Comparison of ENCODE assay signal across 10 cellular contexts in the genomic region with DNA sequence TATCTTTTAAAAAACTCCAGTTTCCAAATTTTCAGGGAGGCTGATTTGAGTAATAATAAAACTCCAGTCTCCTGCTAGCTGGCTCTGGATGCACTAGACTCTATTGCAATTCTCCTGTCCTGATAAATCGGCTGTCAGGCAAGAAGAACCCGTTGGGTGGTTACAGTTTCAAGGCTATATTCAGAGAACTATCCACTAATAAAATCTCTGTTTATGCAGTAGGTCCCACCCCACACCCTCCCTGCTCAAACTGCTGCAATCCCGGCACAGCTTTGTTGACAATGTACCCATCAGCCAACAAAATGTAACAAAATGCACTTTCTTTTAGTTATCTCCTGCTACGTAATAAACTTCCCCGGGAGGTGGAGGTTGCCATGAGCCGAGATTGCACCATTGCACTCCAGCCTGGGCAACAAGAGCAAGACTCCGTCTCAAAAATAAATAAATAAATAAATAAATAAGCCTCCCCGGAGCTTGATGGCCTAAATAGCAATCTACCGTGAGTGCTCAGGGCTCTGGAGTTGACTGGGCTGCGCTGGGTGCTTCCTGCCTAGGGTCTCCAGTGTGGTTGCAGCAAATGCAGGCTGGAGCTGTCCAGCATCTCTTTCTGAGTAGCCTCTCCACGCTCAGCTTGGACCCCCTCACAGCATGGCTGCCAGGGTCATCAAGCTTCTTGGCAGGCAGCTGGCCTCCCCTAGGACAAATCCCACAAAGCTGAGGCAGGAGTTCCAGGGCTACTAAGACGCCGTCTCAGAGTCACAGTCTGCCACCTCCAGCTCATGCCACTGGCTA. TPM values are rescaled to one million over a fixed set of nuclear protein-coding genes. Genes with fewer than 3 reads are reported as not detected.
A peak's percentile ranks its signal among the peaks of the same experiment; 100 is the strongest.
DNase-seq lines count a peak whose midpoint lies in the region; TF ChIP-seq lines count a peak whose summit lies in the region.
"Had no signal": no experiment of that assay in that cellular context is flagged by ENCODE, and none has a peak within 500 bp of the region (broad histone marks: within the 10 kb centered on the region; RNA-seq: fewer than 3 reads in every experiment).

No MANE protein-coding gene starts in this region.

- H3K4ac ChIP-seq in H9 (ENCODE audit: low read depth, low read length) (no peak overlapping the region), mesendoderm (ENCODE audit: low read depth, low read length) (no peak overlapping the region)

- no peak overlapping the region for H4K91ac ChIP-seq in H9 (ENCODE audit: insufficient read length, low read depth, low read length)

- H4K5ac ChIP-seq in H9 (ENCODE audit: insufficient read length, low read depth, low read length) (no peak overlapping the region), mesendoderm (ENCODE audit: low read length) (no peak overlapping the region)

- TF ChIP-seq CTCF in 22Rv1 (IDR thresholded peaks at IDR 0.05) (no peak), H9 (conservative IDR thresholded peaks at IDR 0.05) (no peak), uterus (IDR thresholded peaks at IDR 0.05) (no peak), esophagus muscularis mucosa (IDR thresholded peaks at IDR 0.05) (no peak)

- peaks cover 96% of the 10 kb centered on the region for H3K27me3 Mint-ChIP-seq in H9 (ENCODE audit: low read depth)
- no peaks in the 10 kb centered on the region for H3K27me3 Mint-ChIP-seq in activated naive CD8-positive, alpha-beta T cell treated with anti-CD3 and anti-CD28 coated beads for 36 hours

- TF ChIP-seq POLR2A in uterus (IDR thresholded peaks at IDR 0.05) (no peak), esophagus muscularis mucosa (IDR thresholded peaks at IDR 0.05; ENCODE audit: low read depth) (no peak)

- no peak overlapping the region for H2BK5ac ChIP-seq in H9 (ENCODE audit: insufficient read length, low read length)
- H2BK5ac ChIP-seq in mesendoderm (ENCODE audit: low read length): no peak overlapping the region

- H3K4me1 ChIP-seq in H9 (ENCODE audit: insufficient read depth, low read length): no peaks in the 10 kb centered on the region
- no peaks in the 10 kb centered on the region for H3K4me1 ChIP-seq in mesendoderm (ENCODE audit: control insufficient read depth, low read depth, low read length)
- H3K4me1 ChIP-seq in uterus: no peaks in the 10 kb centered on the region
- H3K4me1 ChIP-seq in esophagus muscularis mucosa: peaks cover 0 to 13% (median 5%) of the 10 kb centered on the region in 4 donors
- H3K4me1 ChIP-seq: tibial artery had no signal

- peaks cover 0 to 16% (median 6%) of the 10 kb centered on the region in 3 experiments; a peak in 4 of 7 replicates for H3K36me3 Mint-ChIP-seq in H9 (ENCODE audit: insufficient read depth in 1 of 3, low read depth in 3 of 3)
- peaks cover 7% of the 10 kb centered on the region for H3K36me3 Mint-ChIP-seq in activated naive CD8-positive, alpha-beta T cell treated with anti-CD3 and anti-CD28 coated beads for 36 hours

- H3K4me3 ChIP-seq in mesendoderm (ENCODE audit: low read length): no peak overlapping the region
- H3K4me3 ChIP-seq in uterus: peak overlapping the region in 1 of 2 donors; percentile 38
- H3K4me3 ChIP-seq in esophagus muscularis mucosa: peak overlapping the region in 2 of 4 donors; percentile 24 to 40

- peaks cover 3% of the 10 kb centered on the region for H3K23me2 ChIP-seq in H9 (ENCODE audit: insufficient read length, low read depth, low read length, poor library complexity, severe bottlenecking)

- H3K23ac ChIP-seq in H9 (ENCODE audit: insufficient read length, low read depth, low read length) (no peak overlapping the region), mesendoderm (ENCODE audit: low read length) (no peak overlapping the region)

- H4K8ac ChIP-seq in H9 (replicated peaks; ENCODE audit: insufficient read length, low read depth, low read length): no peak overlapping the region
- H4K8ac ChIP-seq in mesendoderm (ENCODE audit: low read depth, low read length): no peak overlapping the region

- H3K36me3 ChIP-seq in mesendoderm (ENCODE audit: control insufficient read depth, insufficient read depth, low read length) (no peaks in the 10 kb centered on the region), uterus (no peaks in the 10 kb centered on the region), esophagus muscularis mucosa (no peaks in the 10 kb centered on the region)
- H3K36me3 ChIP-seq: tibial artery had no signal

- peak overlapping the region; percentile 77 to 97 (median 97); a peak in 3 of 7 replicates for H3K27ac Mint-ChIP-seq in H9
- H3K27ac Mint-ChIP-seq in activated naive CD8-positive, alpha-beta T cell treated with anti-CD3 and anti-CD28 coated beads for 36 hours: peak overlapping the region; percentile 99

- intact Hi-C loops in uterus (cut with DNase I; ENCODE audit: low total_unique reads): no loop called here
- intact Hi-C loops in esophagus muscularis mucosa (cut with DNase I): no loop called here

- no peaks in the 10 kb centered on the region for H4K20me1 ChIP-seq in H9 (ENCODE audit: control insufficient read depth, insufficient read depth, insufficient read length)

- TF ChIP-seq EP300 in esophagus muscularis mucosa (IDR thresholded peaks at IDR 0.05): no peak

- H3K79me1 ChIP-seq in H9 (ENCODE audit: insufficient read depth, low read depth, low read length, poor library complexity, severe bottlenecking) (no peaks in the 10 kb centered on the region), mesendoderm (ENCODE audit: low read length) (no peaks in the 10 kb centered on the region)

- no CpG with 5 or more reads among the region's 13 CpGs for WGBS in H9 (ENCODE audit: extremely low coverage, insufficient read length, low lambda C conversion rate)
- no CpG with 5 or more reads among the region's 13 CpGs for WGBS in mesendoderm (ENCODE audit: extremely low coverage, insufficient coverage, low lambda C conversion rate)
- WGBS in esophagus muscularis mucosa: 83% methylated on average over 13 of the region's 13 CpGs

- H2AK5ac ChIP-seq in H9 (ENCODE audit: insufficient read length, low read length) (no peak overlapping the region), mesendoderm (ENCODE audit: low read length) (no peak overlapping the region)

- no peak for DNase-seq in H9
- DNase-seq in activated naive CD8-positive, alpha-beta T cell treated with anti-CD3 and anti-CD28 coated beads for 36 hours: no peak
- peak; percentile 27 for DNase-seq in mesendoderm
- no peak for DNase-seq in SIG-M5 (lab: John Stamatoyannopoulos, UW)
- DNase-seq in inferior parietal cortex (ENCODE audit: extremely low spot score): no peak
- no peak for DNase-seq in uterus
- DNase-seq in esophagus muscularis mucosa (ENCODE audit: extremely low spot score): no peak
- DNase-seq: NCI-H187 treated with DMSO at 0.1 percent for 48 hours, tibial artery had no signal

- no peaks in the 10 kb centered on the region for H3K79me2 ChIP-seq in H9 (ENCODE audit: insufficient read depth, low read length)
- no peaks in the 10 kb centered on the region for H3K79me2 ChIP-seq in mesendoderm (ENCODE audit: control insufficient read depth, insufficient read depth, low read length)

- H3K4me3 Mint-ChIP-seq in H9: peak overlapping the region; percentile 70 to 86; a peak in 3 of 5 replicates
- H3K4me3 Mint-ChIP-seq in activated naive CD8-positive, alpha-beta T cell treated with anti-CD3 and anti-CD28 coated beads for 36 hours: peak overlapping the region; percentile 88

- H3K27ac ChIP-seq in 22Rv1 (peak overlapping the region; percentile 53), H9 (ENCODE audit: insufficient read length, low read depth, low read length) (no peak overlapping the region), mesendoderm (ENCODE audit: low read depth, low read length) (no peak overlapping the region), uterus (no peak overlapping the region), esophagus muscularis mucosa (replicated peaks in 1 of 4) (peak overlapping the region in 1 of 4 donors; percentile 54)
- H3K27ac ChIP-seq: tibial artery had no signal

- H3K4me2 ChIP-seq in H9 (ENCODE audit: insufficient read depth, insufficient read length, low read length) (peak overlapping the region; percentile 26), mesendoderm (ENCODE audit: low read length) (no peak overlapping the region)

- no peak overlapping the region for H2AFZ ChIP-seq in H9 (ENCODE audit: low read length)

- H3K4me1 Mint-ChIP-seq in H9: peaks cover 10 to 12% of the 10 kb centered on the region in 2 experiments
- H3K4me1 Mint-ChIP-seq in activated naive CD8-positive, alpha-beta T cell treated with anti-CD3 and anti-CD28 coated beads for 36 hours: peaks cover 50% of the 10 kb centered on the region

- peaks cover 18 to 48% of the 10 kb centered on the region in 2 experiments for H3K9me3 Mint-ChIP-seq in H9
- peaks cover 2% of the 10 kb centered on the region for H3K9me3 Mint-ChIP-seq in activated naive CD8-positive, alpha-beta T cell treated with anti-CD3 and anti-CD28 coated beads for 36 hours

- no peak overlapping the region for H3K56ac ChIP-seq in H9 (ENCODE audit: insufficient read length, low read depth, low read length)
- H3K56ac ChIP-seq in mesendoderm (ENCODE audit: low read length): no peak overlapping the region

- no peak overlapping the region for H2BK15ac ChIP-seq in H9 (ENCODE audit: low read depth, low read length)
- H2BK15ac ChIP-seq in mesendoderm (replicated peaks; ENCODE audit: low read depth): no peak overlapping the region

- H3K27me3 ChIP-seq in H9 (ENCODE audit: insufficient read depth, low read length): peaks cover 9% of the 10 kb centered on the region; the same call in 1 of the 2 replicates
- no peaks in the 10 kb centered on the region for H3K27me3 ChIP-seq in mesendoderm (ENCODE audit: insufficient read depth, low read length, poor library complexity)
- peaks cover 0 to 6% of the 10 kb centered on the region in 2 donors for H3K27me3 ChIP-seq in uterus
- peaks cover 0 to 55% (median 2%) of the 10 kb centered on the region in 4 donors for H3K27me3 ChIP-seq in esophagus muscularis mucosa

- no peak overlapping the region for H2BK12ac ChIP-seq in H9 (ENCODE audit: insufficient read length, low read depth, low read length)

- H3K9ac ChIP-seq in H9 (ENCODE audit: extremely low read depth, insufficient read length, low read length): no peak overlapping the region
- no peak overlapping the region for H3K9ac ChIP-seq in mesendoderm (ENCODE audit: low read length)

- H3K9me3 ChIP-seq in H9 (ENCODE audit: control insufficient read depth, low read depth, low read length) (no peaks in the 10 kb centered on the region), uterus (no peaks in the 10 kb centered on the region), esophagus muscularis mucosa (no peaks in the 10 kb centered on the region)
- H3K9me3 ChIP-seq: tibial artery had no signal

- H3K14ac ChIP-seq in H9 (ENCODE audit: insufficient read depth, low read length): no peak overlapping the region

- H3K18ac ChIP-seq in H9 (ENCODE audit: insufficient read length, low read depth, low read length) (no peak overlapping the region), mesendoderm (ENCODE audit: low read length) (no peak overlapping the region)

- no peak overlapping the region for H2BK20ac ChIP-seq in H9 (ENCODE audit: low read depth, low read length, poor library complexity, severe bottlenecking)

- H2BK120ac ChIP-seq in H9 (ENCODE audit: low read depth, low read length, poor library complexity, severe bottlenecking) (no peak overlapping the region), mesendoderm (ENCODE audit: low read depth, low read length) (no peak overlapping the region)

- no peak overlapping the region for H3T11ph ChIP-seq in H9 (ENCODE audit: low read length)

RNA-seq across cellular contexts. Expression of gene FBRSL1, which starts 43.2 kb away (rescaled TPM):
- total RNA-seq in H9 (2021) (90.8 and 92.3 TPM in 2 replicates), uterus (10 to 100 TPM in 2 of 4 donors, 1 to 10 TPM in 2; 2.9 to 59.1 (median 31.8) TPM), esophagus muscularis mucosa (10 to 100 TPM; 14.4 to 28.1 (median 18.5) TPM)
- total RNA-seq in activated naive CD8-positive, alpha-beta T cell treated with anti-CD3 and anti-CD28 coated beads for 36 hours: 10 to 100 TPM; 53.1 to 55.9 TPM
- 86.6 TPM for polyA plus RNA-seq in mesendoderm (2013, experiment 1 of 2)
- polyA plus RNA-seq in mesendoderm (2013, experiment 2 of 2): 82.2 TPM
